8 cellular contexts compared by ENCODE assay signal in genomic region chr4:157992038-157992706, GRCh38.
A peak's percentile ranks its signal among the peaks of the same experiment; 100 is the strongest.
DNase-seq lines count a peak whose midpoint lies in the region; ATAC-seq and TF ChIP-seq lines count a peak whose summit lies in the region.

No MANE protein-coding gene starts in this region.

- no peaks in the 10 kb centered on the region for H3K27me3 Mint-ChIP-seq in effector memory CD8-positive, alpha-beta T cell

- H3K27ac ChIP-seq in C4-2B, result no peak overlapping the region
- H3K27ac ChIP-seq in RWPE1, result no peak overlapping the region

- peak; percentile 70 for TF ChIP-seq CTCF in C4-2B (conservative IDR thresholded peaks at IDR 0.05)
- peak; percentile 64 for TF ChIP-seq CTCF in RWPE1 (conservative IDR thresholded peaks at IDR 0.05; ENCODE audit: low read depth)

- DNase-seq in Kasumi-1 (lab: John Stamatoyannopoulos, UW) (peak; percentile 74 to 91), RWPE1 (ENCODE audit: low spot score) (peak; percentile 27), medulla oblongata (ENCODE audit: extremely low spot score) (peak; percentile 94), ureter (ENCODE audit: low spot score) (peak; percentile 62)
- peak in 2 of 3 experiments; percentile 9 for DNase-seq in effector memory CD8-positive, alpha-beta T cell

- H3K9me3 Mint-ChIP-seq in effector memory CD8-positive, alpha-beta T cell, result no peaks in the 10 kb centered on the region

- POLR2A ChIA-PET in RWPE1 (lab: Yijun Ruan, JAX; ENCODE audit: low non-redundant PET), result no interaction called here

- H3K4me1 Mint-ChIP-seq in effector memory CD8-positive, alpha-beta T cell (ENCODE audit: low read depth in 2 of 2), result no peaks in the 10 kb centered on the region

- H3K4me3 Mint-ChIP-seq in effector memory CD8-positive, alpha-beta T cell, result no peak overlapping the region

- no peaks in the 10 kb centered on the region for H3K36me3 Mint-ChIP-seq in effector memory CD8-positive, alpha-beta T cell (ENCODE audit: insufficient read depth)

- H3K27ac Mint-ChIP-seq in effector memory CD8-positive, alpha-beta T cell, result no peak overlapping the region

- CTCF ChIA-PET in RWPE1 (lab: Yijun Ruan, JAX), result no interaction called here

- ATAC-seq in GM18511 (IDR thresholded peaks at IDR 0.05; ENCODE audit: unreplicated experiment), result peak; percentile 70
- no peak for ATAC-seq in effector memory CD8-positive, alpha-beta T cell (replicated peaks)
- no peak for ATAC-seq in GM21786 (IDR thresholded peaks at IDR 0.05; ENCODE audit: unreplicated experiment)

Comparison
In these comparisons a context has a peak if more than half of its experiments do, and no peak if none do; other contexts are left out.
1. DNase-seq: peak in every context shown above with its lines; median percentile 94 in medulla oblongata; 82 in Kasumi-1; 62 in ureter; 27 in RWPE1; 9 in effector memory CD8-positive, alpha-beta T cell.